In the genomic region with DNA sequence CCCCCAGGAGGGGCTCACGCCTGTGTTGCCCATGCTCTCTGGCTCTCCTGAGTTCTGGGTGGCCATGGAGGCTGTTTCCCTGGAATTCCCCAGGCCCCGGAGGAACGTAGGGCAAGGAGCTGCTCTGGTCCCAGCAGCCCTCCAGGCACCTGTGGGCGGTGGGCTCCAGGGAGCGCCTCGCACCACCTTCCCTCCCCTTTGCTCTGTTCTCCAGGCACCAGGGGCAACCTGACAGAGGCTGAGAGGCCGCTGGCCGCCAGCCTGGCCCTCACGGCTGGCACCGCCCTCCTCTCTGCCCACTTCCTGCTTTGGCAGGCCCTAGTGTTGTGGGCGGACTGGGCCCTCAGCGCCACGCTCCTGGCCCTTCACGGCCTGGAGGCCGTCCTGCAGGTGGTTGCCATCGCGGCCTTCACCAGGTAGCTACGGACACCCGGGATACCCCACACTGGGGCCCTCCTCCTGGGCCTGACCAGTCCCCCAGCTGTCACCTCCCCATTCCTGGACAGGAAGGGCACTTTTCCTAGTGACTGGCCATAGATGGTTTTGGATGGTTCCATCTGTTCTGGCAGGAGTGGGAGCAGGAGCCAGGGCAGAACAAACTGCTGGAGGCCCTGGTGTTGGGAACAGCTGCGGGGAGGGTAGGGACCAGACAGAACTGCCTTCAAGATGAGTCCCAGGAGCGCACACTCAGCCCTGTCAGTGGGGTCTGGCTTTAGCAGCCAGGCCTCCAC, we compare ENCODE assay signal across 11 cellular contexts. TPM values are rescaled to one million over a fixed set of nuclear protein-coding genes. Genes with fewer than 3 reads are reported as not detected.
DNase-seq lines count a peak whose midpoint lies in the region; ATAC-seq and TF ChIP-seq lines count a peak whose summit lies in the region.
"Had no signal": no experiment of that assay in that cellular context is flagged by ENCODE, and none has a peak within 500 bp of the region (broad histone marks: within the 10 kb centered on the region; RNA-seq: fewer than 3 reads in every experiment).

No MANE protein-coding gene starts in this region.

- H3K27me3 ChIP-seq in stomach: peaks cover 0 to 27% (median 11%) of the 10 kb centered on the region in 3 donors

- no peaks in the 10 kb centered on the region for H3K9me3 ChIP-seq in stomach

- no peak overlapping the region for H3K4me3 ChIP-seq in stomach

- DNase-seq in HFFc6: no peak
- DNase-seq in left lobe of liver (ENCODE audit: low spot score): peak; percentile 88
- peak; percentile 84 for DNase-seq in stomach
- no peak for DNase-seq in CD14-positive monocyte (ENCODE audit: low spot score)
- DNase-seq in DMS79 (lab: John Stamatoyannopoulos, UW): no peak
- DNase-seq: activated CD4-positive, alpha-beta T cell treated with anti-CD3 and anti-CD28 coated beads for 48 hours; KG1 had no signal

- no peaks in the 10 kb centered on the region; the same call in 1 of the 2 replicates for H3K36me3 Mint-ChIP-seq in HFFc6 (ENCODE audit: low read depth)
- H3K36me3 Mint-ChIP-seq in CD14-positive monocyte: peaks cover 34 to 62% of the 10 kb centered on the region in 2 donors

- no peak for TF ChIP-seq CTCF in HFFc6 (IDR thresholded peaks at IDR 0.05)
- TF ChIP-seq CTCF in VCaP (conservative IDR thresholded peaks at IDR 0.05): no peak
- TF ChIP-seq CTCF in stomach (IDR thresholded peaks at IDR 0.05): no peak
- no peak for TF ChIP-seq CTCF in CD14-positive monocyte (IDR thresholded peaks at IDR 0.05)

- H3K4me3 Mint-ChIP-seq in HFFc6 (no peak overlapping the region), CD14-positive monocyte (no peak overlapping the region)
- H3K4me3 Mint-ChIP-seq: mesothelial cell of epicardium had no signal

- peak; percentile 37 for ATAC-seq in left lobe of liver
- no peak for ATAC-seq in HG02938 (IDR thresholded peaks at IDR 0.05; ENCODE audit: unreplicated experiment)
- no peak for ATAC-seq in GM21360 (IDR thresholded peaks at IDR 0.05; ENCODE audit: unreplicated experiment)

- peaks cover 2% of the 10 kb centered on the region for H3K27me3 Mint-ChIP-seq in HFFc6 (ENCODE audit: insufficient read depth)
- H3K27me3 Mint-ChIP-seq in CD14-positive monocyte (ENCODE audit: low read depth in 3 of 3): peaks cover 17 to 29% (median 23%) of the 10 kb centered on the region in 3 donors

- peaks cover 48 to 81% (median 68%) of the 10 kb centered on the region in 4 donors for H3K4me1 ChIP-seq in stomach

- H3K27ac Mint-ChIP-seq in HFFc6 (0 out of 2 replicates have a peak overlapping the region, but pooled peaks have one; percentile 7), CD14-positive monocyte (peak overlapping the region in 1 of 7 donors; percentile 15)

- H3K4me1 Mint-ChIP-seq in HFFc6 (ENCODE audit: low read depth) (peaks cover 20% of the 10 kb centered on the region), CD14-positive monocyte (peaks cover 27% of the 10 kb centered on the region)

- TF ChIP-seq EP300 in stomach (IDR thresholded peaks at IDR 0.05): no peak

- 29 to 47% (median 39%) methylated on average over 19 to 21 of the region's 21 CpGs for WGBS in stomach, 5 donors

- H3K36me3 ChIP-seq in stomach: peaks cover 6 to 48% (median 33%) of the 10 kb centered on the region in 4 donors

- H3K27ac ChIP-seq in VCaP: peak overlapping the region; percentile 97
- H3K27ac ChIP-seq in stomach: peak overlapping the region; percentile 50 to 95 (median 89)

- no peak for TF ChIP-seq POLR2A in stomach (IDR thresholded peaks at IDR 0.05)

- intact Hi-C loops in stomach (cut with DNase I; ENCODE audit: low total_unique reads): no loop called here
- intact Hi-C loops in CD14-positive monocyte (cut with micrococcal nuclease): no loop called here

- no peaks in the 10 kb centered on the region for H3K9me3 Mint-ChIP-seq in HFFc6
- peaks cover 0 to 2% (median 0%) of the 10 kb centered on the region in 7 donors for H3K9me3 Mint-ChIP-seq in CD14-positive monocyte
- H3K9me3 Mint-ChIP-seq: mesothelial cell of epicardium had no signal

RNA-seq across cellular contexts. Expression of a gene that starts 3.1 kb away (rescaled TPM):
- 10 to 100 TPM; 55.5 to 70.1 (median 65.1) TPM for total RNA-seq in HFFc6 (2021; fragmentation: NEBNext Ultra II Directional; extraction: Animal tissue kit (Norgen Biotek cat#: 25700))
- total RNA-seq in left lobe of liver (190 TPM), stomach (100 to 1,000 TPM in 4 of 5 donors, 10 to 100 TPM in 1; 45.0 to 617 (median 306) TPM)
- polyA plus RNA-seq in stomach (100 to 1,000 TPM in 1 of 3 donors, 10 to 100 TPM in 2; 91.5 to 190 (median 96.2) TPM), CD14-positive monocyte (not detected)

RNA-seq across cellular contexts. Expression of a gene that starts 7.3 kb away (rescaled TPM):
- 10 to 100 TPM; 16.9 to 24.5 (median 19.3) TPM for total RNA-seq in HFFc6 (2021; fragmentation: NEBNext Ultra II Directional; extraction: Animal tissue kit (Norgen Biotek cat#: 25700))
- total RNA-seq in left lobe of liver (16.8 TPM), stomach (10 to 100 TPM in 4 of 5 donors, 1 to 10 TPM in 1; 4.9 to 46.5 (median 21.5) TPM)
- polyA plus RNA-seq in stomach (10 to 100 TPM in 2 of 3 donors, 1 to 10 TPM in 1; 9.0 to 30.8 (median 18.1) TPM), CD14-positive monocyte (10 to 100 TPM; 31.6 to 37.3 TPM)

RNA-seq across cellular contexts. Expression of a gene that starts 7.9 kb away (rescaled TPM):
- total RNA-seq in HFFc6 (2021; fragmentation: NEBNext Ultra II Directional; extraction: Animal tissue kit (Norgen Biotek cat#: 25700)): 10 to 100 TPM; 32.2 to 48.1 (median 34.6) TPM
- total RNA-seq in left lobe of liver (14.8 TPM), stomach (100 to 1,000 TPM in 1 of 5 donors, 10 to 100 TPM in 4; 12.3 to 111 (median 29.4) TPM)
- polyA plus RNA-seq in stomach (10 to 100 TPM; 41.4 to 51.8 (median 45.1) TPM), CD14-positive monocyte (10 to 100 TPM; 18.0 to 22.2 TPM)

RNA-seq across cellular contexts. Expression of a gene that starts 44.4 kb away (rescaled TPM):
- 100 to 1,000 TPM; 230 to 351 (median 300) TPM for total RNA-seq in HFFc6 (2021; fragmentation: NEBNext Ultra II Directional; extraction: Animal tissue kit (Norgen Biotek cat#: 25700))
- 147 TPM for total RNA-seq in left lobe of liver
- 100 to 1,000 TPM in 4 of 5 donors, 10 to 100 TPM in 1; 85.9 to 258 (median 175) TPM for total RNA-seq in stomach
- polyA plus RNA-seq in stomach: 100 to 1,000 TPM; 139 to 214 (median 208) TPM
- 1,000 to 10,000 TPM; 1,224 to 1,249 TPM for polyA plus RNA-seq in CD14-positive monocyte

Comparison
In these comparisons a context has a peak if more than half of its experiments do, and no peak if none do; other contexts are left out.
1. DNase-seq: peak in left lobe of liver (single experiment) and stomach (single experiment); none in HFFc6 (single experiment), CD14-positive monocyte (single experiment) and DMS79 (single experiment).